ENCODE assay signal across 25 cellular contexts in the genomic region with DNA sequence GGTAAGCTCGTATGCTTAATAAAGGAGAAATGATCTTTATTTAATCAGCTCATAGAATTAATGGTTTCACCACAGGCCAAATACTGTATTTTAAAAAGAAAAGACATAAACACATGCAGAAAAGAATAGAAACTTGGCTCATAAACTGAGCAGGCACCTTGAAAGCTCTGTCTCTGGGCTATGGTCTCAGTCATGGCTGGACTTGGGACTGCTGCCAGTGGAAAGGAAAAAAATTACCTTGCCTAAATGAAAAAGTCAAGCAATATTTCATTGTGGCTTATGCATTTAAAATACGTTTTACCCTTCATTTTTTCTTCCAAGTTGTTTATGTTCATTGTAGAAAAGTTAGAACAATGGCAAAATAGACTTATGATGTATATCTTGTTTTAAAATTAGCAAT. TPM values are rescaled to one million over a fixed set of nuclear protein-coding genes. Genes with fewer than 3 reads are reported as not detected.
DNase-seq lines count a peak whose midpoint lies in the region; ATAC-seq, FAIRE-seq and TF ChIP-seq lines count a peak whose summit lies in the region.
"Had no signal": no experiment of that assay in that cellular context is flagged by ENCODE, and none has a peak within 500 bp of the region (broad histone marks: within the 10 kb centered on the region; RNA-seq: fewer than 3 reads in every experiment).

No MANE protein-coding gene starts in this region.

- no peaks in the 10 kb centered on the region for H4K20me1 ChIP-seq in Loucy (ENCODE audit: insufficient read depth, low read length, poor library complexity, severe bottlenecking)

- 35 to 47% (median 42%) methylated on average over 2 of the region's 2 CpGs for WGBS in adrenal gland, 4 donors

- peaks cover 25% of the 10 kb centered on the region; the same call in 1 of the 2 replicates for H3K79me2 ChIP-seq in Loucy (ENCODE audit: insufficient read depth, low read length)

- H3K27me3 ChIP-seq in Loucy (ENCODE audit: insufficient read depth, low read length, poor library complexity, severe bottlenecking) = no peaks in the 10 kb centered on the region
- H3K27me3 ChIP-seq in adrenal gland = no peaks in the 10 kb centered on the region
- H3K27me3 ChIP-seq in muscle layer of colon (ENCODE audit: control insufficient read depth in 1 of 2, insufficient read depth in 2 of 2, low read length in 2 of 2) = no peaks in the 10 kb centered on the region
- H3K27me3 ChIP-seq: BE2C; BLaER1 treated with 17β-estradiol and CSF1 and Interleukin-3, amounts not matched to agents 10 nM and 100 nM had no signal

- no peaks in the 10 kb centered on the region for H3K9me3 Mint-ChIP-seq in activated naive CD8-positive, alpha-beta T cell treated with anti-CD3 and anti-CD28 coated beads, Interleukin-2, amount 50 U/mL, for 24 hours
- H3K9me3 Mint-ChIP-seq in chondrocyte (ENCODE audit: low read depth) = no peaks in the 10 kb centered on the region
- H3K9me3 Mint-ChIP-seq: CD14-positive monocyte; CD4-positive, alpha-beta T cell; CD8-positive, alpha-beta memory T cell; GM23338; HFFc6 had no signal

- no peak for TF ChIP-seq POLR2A in adrenal gland (IDR thresholded peaks at IDR 0.05)

- H3K27ac Mint-ChIP-seq in activated naive CD8-positive, alpha-beta T cell treated with anti-CD3 and anti-CD28 coated beads, Interleukin-2, amount 50 U/mL, for 24 hours = no peak overlapping the region
- H3K27ac Mint-ChIP-seq in chondrocyte (ENCODE audit: unreplicated experiment) = no peak overlapping the region
- H3K27ac Mint-ChIP-seq: CD14-positive monocyte; CD4-positive, alpha-beta T cell; CD8-positive, alpha-beta memory T cell; GM23338; HFFc6 had no signal

- peaks cover 31% of the 10 kb centered on the region for H3K4me1 ChIP-seq in Loucy (ENCODE audit: insufficient read depth, low read length, poor library complexity, severe bottlenecking)
- H3K4me1 ChIP-seq in adrenal gland (replicated peaks in 1 of 2) = peaks cover 21 to 76% of the 10 kb centered on the region in 2 donors
- peaks cover 28% of the 10 kb centered on the region for H3K4me1 ChIP-seq in muscle layer of colon (ENCODE audit: insufficient read depth, low read length)
- H3K4me1 ChIP-seq: BE2C had no signal

- ATAC-seq in activated naive CD8-positive, alpha-beta T cell treated with anti-CD3 and anti-CD28 coated beads, Interleukin-2, amount 50 U/mL, for 24 hours = no peak
- ATAC-seq in HG03108 (IDR thresholded peaks at IDR 0.05; ENCODE audit: unreplicated experiment) = no peak
- ATAC-seq: A549, GM23338 had no signal

- no peaks in the 10 kb centered on the region for H3K9me2 ChIP-seq in Loucy (replicated peaks; ENCODE audit: low read depth, low read length)

- H3K4me3 Mint-ChIP-seq in activated naive CD8-positive, alpha-beta T cell treated with anti-CD3 and anti-CD28 coated beads, Interleukin-2, amount 50 U/mL, for 24 hours = no peak overlapping the region
- H3K4me3 Mint-ChIP-seq in chondrocyte (ENCODE audit: unreplicated experiment) = no peak overlapping the region
- H3K4me3 Mint-ChIP-seq: CD14-positive monocyte; CD4-positive, alpha-beta T cell; CD8-positive, alpha-beta memory T cell; GM23338; HFFc6 had no signal

- no peaks in the 10 kb centered on the region for H3K9me3 ChIP-seq in Loucy (ENCODE audit: insufficient read depth, low read depth, low read length)
- no peaks in the 10 kb centered on the region for H3K9me3 ChIP-seq in adrenal gland (replicated peaks in 1 of 3)
- no peaks in the 10 kb centered on the region for H3K9me3 ChIP-seq in muscle layer of colon (ENCODE audit: low read length)
- H3K9me3 ChIP-seq: A549; BE2C; BLaER1 treated with 17β-estradiol and CSF1 and Interleukin-3, amounts not matched to agents 10 nM and 100 nM; HAP-1 had no signal

- H3K4me3 ChIP-seq in Loucy (ENCODE audit: low read length, poor library complexity, severe bottlenecking) (peak overlapping the region; percentile 27), adrenal gland (no peak overlapping the region), muscle layer of colon (ENCODE audit: low read depth in 1 of 2, low read length in 2 of 2) (no peak overlapping the region)
- H3K4me3 ChIP-seq: A549; BLaER1 treated with 17β-estradiol and CSF1 and Interleukin-3, amounts not matched to agents 10 nM and 100 nM; GM23338; HAP-1 had no signal

- no peak for TF ChIP-seq CTCF in Loucy (conservative IDR thresholded peaks at IDR 0.05; ENCODE audit: low read length)
- TF ChIP-seq CTCF in adrenal gland (IDR thresholded peaks at IDR 0.05) = no peak
- no peak for TF ChIP-seq CTCF in D721Med (IDR thresholded peaks at IDR 0.05; ENCODE audit: insufficient read depth, missing control alignments)
- no peak for TF ChIP-seq CTCF in chondrocyte (IDR thresholded peaks at IDR 0.05)

- peak overlapping the region; percentile 26 for H3K4me2 ChIP-seq in Loucy (ENCODE audit: low read depth, low read length, poor library complexity, severe bottlenecking)
- H3K4me2 ChIP-seq: A549; BLaER1 treated with 17β-estradiol and CSF1 and Interleukin-3, amounts not matched to agents 10 nM and 100 nM; GM23338 had no signal

- intact Hi-C loops in adrenal gland (cut with DNase I) = no loop called here

- peaks cover 20% of the 10 kb centered on the region for H3K36me3 Mint-ChIP-seq in activated naive CD8-positive, alpha-beta T cell treated with anti-CD3 and anti-CD28 coated beads, Interleukin-2, amount 50 U/mL, for 24 hours (ENCODE audit: low read depth)
- peaks cover 10% of the 10 kb centered on the region for H3K36me3 Mint-ChIP-seq in chondrocyte (ENCODE audit: low read depth)

- FAIRE-seq in D721Med (lab: Jason Lieb, UNC) = no peak
- FAIRE-seq: A549, GM12891, GM18507 had no signal

- H3K36me3 ChIP-seq in Loucy (ENCODE audit: insufficient read depth, low read length) = peaks cover 19% of the 10 kb centered on the region; the same call in 1 of the 2 replicates
- peaks cover 0 to 23% of the 10 kb centered on the region in 2 donors for H3K36me3 ChIP-seq in adrenal gland (replicated peaks in 1 of 2)
- peaks cover 14% of the 10 kb centered on the region for H3K36me3 ChIP-seq in muscle layer of colon (ENCODE audit: insufficient read depth, low read length)
- H3K36me3 ChIP-seq: BE2C had no signal

- no peaks in the 10 kb centered on the region for H3K27me3 Mint-ChIP-seq in activated naive CD8-positive, alpha-beta T cell treated with anti-CD3 and anti-CD28 coated beads, Interleukin-2, amount 50 U/mL, for 24 hours
- H3K27me3 Mint-ChIP-seq in chondrocyte (ENCODE audit: low read depth) = no peaks in the 10 kb centered on the region
- H3K27me3 Mint-ChIP-seq: CD4-positive, alpha-beta T cell; CD8-positive, alpha-beta memory T cell had no signal

- DNase-seq in adrenal gland (peak in 5 of 7 donors; percentile 37 to 62 (median 49)), epithelial cell of prostate (ENCODE audit: low read depth, low spot score) (no peak), D721Med (ENCODE audit: insufficient read length, low spot score) (no peak), chondrocyte (ENCODE audit: low spot score) (no peak)
- DNase-seq in activated naive CD8-positive, alpha-beta T cell treated with anti-CD3 and anti-CD28 coated beads, Interleukin-2, amount 50 U/mL, for 24 hours = no peak
- DNase-seq: 8988T; ACHN; AML-193; BE2C; CD4-positive, alpha-beta T cell; CD8-positive, alpha-beta memory T cell; DMS53; DMS79 treated with DMSO at 0.1 percent for 48 hours; GF-D8; HFFc6 had no signal

- H2AFZ ChIP-seq in Loucy (ENCODE audit: low read length) = no peak overlapping the region
- H2AFZ ChIP-seq: GM23338 had no signal

- no peaks in the 10 kb centered on the region for H3F3A ChIP-seq in Loucy (ENCODE audit: low read depth)

- H3K27ac ChIP-seq in adrenal gland = peak overlapping the region in 3 of 5 donors; percentile 13 to 52 (median 36)
- H3K27ac ChIP-seq in epithelial cell of prostate = peak overlapping the region; percentile 96
- peak overlapping the region; percentile 12 for H3K27ac ChIP-seq in muscle layer of colon (ENCODE audit: low read depth, low read length)
- H3K27ac ChIP-seq: A549; BLaER1 treated with 17β-estradiol and CSF1 and Interleukin-3, amounts not matched to agents 10 nM and 100 nM had no signal

- H3K9ac ChIP-seq in Loucy (ENCODE audit: low read depth, low read length, poor library complexity, severe bottlenecking) (peak overlapping the region; percentile 48), muscle layer of colon (ENCODE audit: low read length) (no peak overlapping the region)

- H3K4me1 Mint-ChIP-seq in activated naive CD8-positive, alpha-beta T cell treated with anti-CD3 and anti-CD28 coated beads, Interleukin-2, amount 50 U/mL, for 24 hours = peaks cover 5% of the 10 kb centered on the region
- H3K4me1 Mint-ChIP-seq in chondrocyte (ENCODE audit: low read depth) = peaks cover 26% of the 10 kb centered on the region

RNA-seq across cellular contexts. Expression of a gene that starts 8.0 kb away (rescaled TPM):
- total RNA-seq in adrenal gland (10 to 100 TPM; 20.4 to 43.4 (median 31.6) TPM), chondrocyte (32.0 to 42.2 TPM (median 37.6 TPM) in 3 replicates)
- 10 to 100 TPM; 15.2 to 36.6 (median 18.6) TPM for polyA plus RNA-seq in adrenal gland

RNA-seq across cellular contexts. Expression of a gene that starts 8.6 kb away (rescaled TPM):
- total RNA-seq in adrenal gland = 10 to 100 TPM in 7 of 8 donors, 1 to 10 TPM in 1; 7.2 to 37.3 (median 26.0) TPM
- 10 to 100 TPM; 25.5 to 39.1 (median 37.8) TPM for polyA plus RNA-seq in adrenal gland
- 20.4 to 33.7 TPM (median 20.6 TPM) in 3 replicates for total RNA-seq in chondrocyte

Comparison
In these comparisons a context has a peak if more than half of its experiments do, and no peak if none do; other contexts are left out.
1. DNase-seq: peak in adrenal gland (5 of 7); none in epithelial cell of prostate (single experiment), D721Med (single experiment), activated naive CD8-positive, alpha-beta T cell treated with anti-CD3 and anti-CD28 coated beads, Interleukin-2, amount 50 U/mL, for 24 hours (single experiment) and chondrocyte (single experiment).
2. H3K27ac ChIP-seq: peak in every context shown above with its lines; median percentile 96 in epithelial cell of prostate; 36 in adrenal gland; 12 in muscle layer of colon.